In the genomic region with DNA sequence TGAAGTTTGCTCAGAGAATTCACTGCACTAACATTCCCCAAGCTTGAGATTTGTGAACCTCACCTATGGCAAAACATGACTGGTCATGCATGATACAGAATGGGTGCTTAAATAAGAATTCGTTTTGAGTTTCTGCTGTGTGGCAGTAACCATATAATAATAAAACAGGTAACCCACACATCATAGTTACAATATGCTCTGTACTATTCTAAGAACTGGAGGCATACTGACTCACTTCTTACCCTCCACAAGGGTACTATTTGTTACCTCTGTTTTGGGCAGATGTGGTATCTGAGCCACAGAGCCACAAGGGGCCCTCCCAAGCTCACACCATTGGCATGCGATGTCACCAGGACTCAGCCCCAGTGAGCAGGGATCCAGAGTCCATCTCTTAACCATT, we compare ENCODE assay signal across 12 cellular contexts. TPM values are rescaled to one million over a fixed set of nuclear protein-coding genes. Genes with fewer than 3 reads are reported as not detected.
DNase-seq lines count a peak whose midpoint lies in the region; ATAC-seq, FAIRE-seq and TF ChIP-seq lines count a peak whose summit lies in the region.
"Had no signal": no experiment of that assay in that cellular context is flagged by ENCODE, and none has a peak within 500 bp of the region (broad histone marks: within the 10 kb centered on the region; RNA-seq: fewer than 3 reads in every experiment).

No MANE protein-coding gene starts in this region.

- H3K36me3 Mint-ChIP-seq in activated CD4-positive, alpha-beta memory T cell treated with anti-CD3 and anti-CD28 coated beads, Interleukin-2, amount 10 ng/mL, durations not matched to agents 7 days and 5 days (ENCODE audit: low read depth): peaks cover 7% of the 10 kb centered on the region

- peak overlapping the region; percentile 80 for H3K27ac Mint-ChIP-seq in activated CD4-positive, alpha-beta memory T cell treated with anti-CD3 and anti-CD28 coated beads, Interleukin-2, amount 10 ng/mL, durations not matched to agents 7 days and 5 days
- H3K27ac Mint-ChIP-seq: CD4-positive, CD25-positive, alpha-beta regulatory T cell had no signal

- H3K4me1 Mint-ChIP-seq in activated CD4-positive, alpha-beta memory T cell treated with anti-CD3 and anti-CD28 coated beads, Interleukin-2, amount 10 ng/mL, durations not matched to agents 7 days and 5 days: peaks cover 88% of the 10 kb centered on the region
- H3K4me1 Mint-ChIP-seq: CD4-positive, CD25-positive, alpha-beta regulatory T cell had no signal

- no peaks in the 10 kb centered on the region for H3K27me3 ChIP-seq in esophagus muscularis mucosa
- H3K27me3 ChIP-seq: neutrophil, suprapubic skin had no signal

- H3K36me3 ChIP-seq in kidney (ENCODE audit: control insufficient read depth in 1 of 2, insufficient read depth in 2 of 2, low read length in 2 of 2) (peaks cover 3 to 16% of the 10 kb centered on the region in 2 donors), esophagus muscularis mucosa (no peaks in the 10 kb centered on the region)
- H3K36me3 ChIP-seq: neutrophil, suprapubic skin had no signal

- POLR2A ChIA-PET in activated CD4-positive, alpha-beta memory T cell treated with anti-CD3 and anti-CD28 coated beads, Interleukin-2, amount 10 ng/mL, durations not matched to agents 7 days and 5 days (lab: Charles Lee): interaction anchor here (1.3 to 3.4 kb wide), 3 partner anchors 10 to 32 kb away, joined by 4 to 32 read pairs (median 7); no protein-coding TSS in a partner anchor

- no peaks in the 10 kb centered on the region for H3K27me3 Mint-ChIP-seq in activated CD4-positive, alpha-beta memory T cell treated with anti-CD3 and anti-CD28 coated beads, Interleukin-2, amount 10 ng/mL, durations not matched to agents 7 days and 5 days
- H3K27me3 Mint-ChIP-seq: CD4-positive, CD25-positive, alpha-beta regulatory T cell had no signal

- intact Hi-C loops in kidney (cut with DNase I) (no loop called here), esophagus muscularis mucosa (cut with DNase I) (no loop called here)

- peaks cover 3% of the 10 kb centered on the region for H3K9me3 Mint-ChIP-seq in activated CD4-positive, alpha-beta memory T cell treated with anti-CD3 and anti-CD28 coated beads, Interleukin-2, amount 10 ng/mL, durations not matched to agents 7 days and 5 days

- H3K9me3 ChIP-seq in kidney (ENCODE audit: control insufficient read depth in 1 of 2, low read length in 2 of 2): no peaks in the 10 kb centered on the region
- no peaks in the 10 kb centered on the region for H3K9me3 ChIP-seq in esophagus muscularis mucosa
- H3K9me3 ChIP-seq: neutrophil, suprapubic skin had no signal

- peak; percentile 57 for ATAC-seq in GM18907 (IDR thresholded peaks at IDR 0.05; ENCODE audit: unreplicated experiment)
- ATAC-seq in HG03039 (IDR thresholded peaks at IDR 0.05; ENCODE audit: unreplicated experiment): peak; percentile 40

- H3K27ac ChIP-seq in kidney (ENCODE audit: low read depth in 2 of 2, low read length in 2 of 2) (no peak overlapping the region), esophagus muscularis mucosa (replicated peaks in 1 of 4) (no peak overlapping the region)
- H3K27ac ChIP-seq: neutrophil, suprapubic skin had no signal

- H3K9ac ChIP-seq in kidney (ENCODE audit: low read length in 2 of 2): no peak overlapping the region

- CTCF ChIA-PET in activated CD4-positive, alpha-beta memory T cell treated with anti-CD3 and anti-CD28 coated beads, Interleukin-2, amount 10 ng/mL, durations not matched to agents 7 days and 5 days (lab: Charles Lee): interaction anchor here (2.1 to 6.5 kb wide), 3 partner anchors 10 to 28 kb away, joined by 6 to 61 read pairs (median 13); no protein-coding TSS in a partner anchor

- DNase-seq in GM12892 (ENCODE audit: insufficient read length) (no peak), hepatic stellate cell (ENCODE audit: low spot score) (no peak), kidney (no peak), esophagus muscularis mucosa (ENCODE audit: extremely low spot score) (no peak), 8988T (no peak)
- peak; percentile 69 for DNase-seq in activated CD4-positive, alpha-beta memory T cell treated with anti-CD3 and anti-CD28 coated beads, Interleukin-2, amount 10 ng/mL, durations not matched to agents 7 days and 5 days
- DNase-seq: NCI-H1436 had no signal

- TF ChIP-seq CTCF in kidney (IDR thresholded peaks at IDR 0.05; ENCODE audit: borderline replicate concordance, extremely low read depth, insufficient read depth) (no peak), esophagus muscularis mucosa (IDR thresholded peaks at IDR 0.05) (no peak)

- H3K4me3 ChIP-seq in kidney (ENCODE audit: low read length in 2 of 2): no peak overlapping the region
- H3K4me3 ChIP-seq in esophagus muscularis mucosa: no peak overlapping the region
- H3K4me3 ChIP-seq: suprapubic skin had no signal

- H3K4me1 ChIP-seq in kidney (ENCODE audit: control insufficient read depth in 1 of 2, insufficient read depth in 1 of 2, low read depth in 1 of 2, low read length in 2 of 2): peaks cover 25 to 48% of the 10 kb centered on the region in 2 donors
- H3K4me1 ChIP-seq in esophagus muscularis mucosa: peaks cover 24 to 30% (median 29%) of the 10 kb centered on the region in 4 donors

- H3K4me3 Mint-ChIP-seq in activated CD4-positive, alpha-beta memory T cell treated with anti-CD3 and anti-CD28 coated beads, Interleukin-2, amount 10 ng/mL, durations not matched to agents 7 days and 5 days: no peak overlapping the region
- H3K4me3 Mint-ChIP-seq: CD4-positive, CD25-positive, alpha-beta regulatory T cell had no signal

- FAIRE-seq in GM12892 (lab: Jason Lieb, UNC): peak; percentile 89
- FAIRE-seq in kidney (lab: Jason Lieb, UNC): no peak

- WGBS in esophagus muscularis mucosa: 79% methylated on average over 2 of the region's 2 CpGs

- TF ChIP-seq POLR2A in GM12892 (IDR thresholded peaks at IDR 0.05; ENCODE audit: low read depth, low read length): no peak
- TF ChIP-seq POLR2A in esophagus muscularis mucosa (IDR thresholded peaks at IDR 0.05; ENCODE audit: low read depth): no peak

- no peak for TF ChIP-seq EP300 in esophagus muscularis mucosa (IDR thresholded peaks at IDR 0.05)

RNA-seq across cellular contexts. Expression of a gene that starts 17.6 kb away (rescaled TPM):
- 3.6 TPM for polyA plus RNA-seq in GM12892 (2012; ENCODE audit: missing spikeins)
- under 1 TPM; 0.55 to 0.83 TPM for total RNA-seq in activated CD4-positive, alpha-beta memory T cell treated with anti-CD3 and anti-CD28 coated beads, Interleukin-2, amount 10 ng/mL, durations not matched to agents 7 days and 5 days
- total RNA-seq in kidney: 47.6 TPM
- 41.5 TPM for polyA plus RNA-seq in kidney (ENCODE audit: insufficient read depth, low read depth, low replicate concordance)
- total RNA-seq in esophagus muscularis mucosa: 10 to 100 TPM in 1 of 4 donors, 1 to 10 TPM in 3; 5.6 to 10.5 (median 6.5) TPM
